In the genomic region with DNA sequence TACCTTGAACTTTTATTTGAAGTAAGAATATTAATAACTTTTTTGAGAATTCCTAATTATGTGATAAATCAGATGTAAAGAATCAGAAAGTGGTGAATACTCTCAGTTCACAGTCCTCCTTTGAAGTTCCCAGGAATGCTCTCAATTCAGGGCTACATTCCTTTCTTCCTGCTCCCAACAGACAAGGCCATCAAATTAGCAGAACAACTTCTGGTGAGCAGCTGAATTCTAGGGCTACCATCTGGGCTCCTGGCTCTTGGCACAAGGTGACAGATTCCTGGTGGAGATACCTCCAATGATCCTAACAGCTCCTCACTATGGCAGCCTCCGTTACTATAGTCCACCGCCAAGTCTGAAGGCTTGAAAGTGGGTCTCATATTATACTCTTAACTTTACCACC, we compare ENCODE assay signal across 17 cellular contexts. TPM values are rescaled to one million over a fixed set of nuclear protein-coding genes. Genes with fewer than 3 reads are reported as not detected.
DNase-seq lines count a peak whose midpoint lies in the region; ATAC-seq and TF ChIP-seq lines count a peak whose summit lies in the region.
"Had no signal": no experiment of that assay in that cellular context is flagged by ENCODE, and none has a peak within 500 bp of the region (broad histone marks: within the 10 kb centered on the region; RNA-seq: fewer than 3 reads in every experiment).

No MANE protein-coding gene starts in this region.

- H3K4me3 Mint-ChIP-seq in endodermal cell = no peak overlapping the region
- H3K4me3 Mint-ChIP-seq in T-helper 2 cell treated with Interferon-gamma antibody and Interleukin-4, amounts not matched to agents 5 μg/mL and 100 μg/mL, for 36 hours = no peak overlapping the region
- H3K4me3 Mint-ChIP-seq: CD4-positive, alpha-beta memory T cell; IgD-negative memory B cell had no signal

- no peak overlapping the region for H2AK5ac ChIP-seq in mesendoderm (ENCODE audit: low read length)

- H3K27me3 ChIP-seq in endodermal cell (ENCODE audit: control insufficient read depth, insufficient read depth, low read length, poor library complexity, severe bottlenecking) (no peaks in the 10 kb centered on the region), mesendoderm (ENCODE audit: insufficient read depth, low read length, poor library complexity) (no peaks in the 10 kb centered on the region)
- H3K27me3 ChIP-seq: BE2C had no signal

- no peak overlapping the region for H4K8ac ChIP-seq in mesendoderm (ENCODE audit: low read depth, low read length)

- no peak overlapping the region for H3K23ac ChIP-seq in mesendoderm (ENCODE audit: low read length)

- WGBS in endodermal cell (ENCODE audit: insufficient coverage in 1 of 2, insufficient read length in 1 of 2), 2 experiments = 92% methylated on average over 2 of the region's 2 CpGs; no CpG with 5 or more reads in 1 of the 2 experiments
- WGBS in mesendoderm (ENCODE audit: extremely low coverage, insufficient coverage, low lambda C conversion rate) = no CpG with 5 or more reads among the region's 2 CpGs

- no peaks in the 10 kb centered on the region for H3K79me2 ChIP-seq in mesendoderm (ENCODE audit: control insufficient read depth, insufficient read depth, low read length)

- no peaks in the 10 kb centered on the region for H3K4me1 ChIP-seq in endodermal cell (ENCODE audit: control insufficient read depth, insufficient read depth, low read length)
- no peaks in the 10 kb centered on the region for H3K4me1 ChIP-seq in mesendoderm (ENCODE audit: control insufficient read depth, low read depth, low read length)
- H3K4me1 ChIP-seq: BE2C, HAP-1 had no signal

- no peak overlapping the region for H3K4me2 ChIP-seq in mesendoderm (ENCODE audit: low read length)

- no peak for ATAC-seq in activated CD4-positive, CD25-positive, alpha-beta regulatory T cell treated with anti-CD3 and anti-CD28 coated beads, Interleukin-2, amount 50 U/mL, for 24 hours
- no peak for ATAC-seq in GM18511 (IDR thresholded peaks at IDR 0.05; ENCODE audit: unreplicated experiment)

- no peaks in the 10 kb centered on the region for H3K9me3 ChIP-seq in endodermal cell (ENCODE audit: control insufficient read depth, low read length)
- H3K9me3 ChIP-seq: BE2C, HAP-1 had no signal

- H3K9ac ChIP-seq in endodermal cell (ENCODE audit: extremely low read depth, low read length, poor library complexity, severe bottlenecking) = no peak overlapping the region
- no peak overlapping the region for H3K9ac ChIP-seq in mesendoderm (ENCODE audit: low read length)

- no peak overlapping the region for H4K5ac ChIP-seq in mesendoderm (ENCODE audit: low read length)

- no peak overlapping the region for H3K18ac ChIP-seq in mesendoderm (ENCODE audit: low read length)

- no peak overlapping the region for H2BK120ac ChIP-seq in mesendoderm (ENCODE audit: low read depth, low read length)

- no peak overlapping the region for H3K4ac ChIP-seq in mesendoderm (ENCODE audit: low read depth, low read length)

- H3K9me3 Mint-ChIP-seq in endodermal cell = no peaks in the 10 kb centered on the region
- H3K9me3 Mint-ChIP-seq in T-helper 2 cell treated with Interferon-gamma antibody and Interleukin-4, amounts not matched to agents 5 μg/mL and 100 μg/mL, for 36 hours = peaks cover 8% of the 10 kb centered on the region

- H3K36me3 ChIP-seq in endodermal cell (ENCODE audit: control insufficient read depth, insufficient read depth, low read length) = no peaks in the 10 kb centered on the region
- no peaks in the 10 kb centered on the region for H3K36me3 ChIP-seq in mesendoderm (ENCODE audit: control insufficient read depth, insufficient read depth, low read length)
- H3K36me3 ChIP-seq: BE2C, HAP-1 had no signal

- H3K4me3 ChIP-seq in endodermal cell (ENCODE audit: low read length) = no peak overlapping the region
- no peak overlapping the region for H3K4me3 ChIP-seq in mesendoderm (ENCODE audit: low read length)
- H3K4me3 ChIP-seq: HAP-1 had no signal

- H2BK5ac ChIP-seq in mesendoderm (ENCODE audit: low read length) = no peak overlapping the region

- no peak overlapping the region for H2BK15ac ChIP-seq in mesendoderm (replicated peaks; ENCODE audit: low read depth)

- peaks cover 15% of the 10 kb centered on the region for H3K27me3 Mint-ChIP-seq in endodermal cell (ENCODE audit: insufficient read depth)
- H3K27me3 Mint-ChIP-seq in T-helper 2 cell treated with Interferon-gamma antibody and Interleukin-4, amounts not matched to agents 5 μg/mL and 100 μg/mL, for 36 hours (ENCODE audit: low read depth) = peaks cover 33% of the 10 kb centered on the region

- no peak for TF ChIP-seq CTCF in endodermal cell (conservative IDR thresholded peaks at IDR 0.05)

- H3K27ac ChIP-seq in endodermal cell (ENCODE audit: low read depth, low read length) (no peak overlapping the region), mesendoderm (ENCODE audit: low read depth, low read length) (no peak overlapping the region)
- H3K27ac ChIP-seq: C4-2B had no signal

- DNase-seq in ELF-1 (ENCODE audit: low read depth, low spot score) (peak; percentile 42), NCI-H69 (lab: John Stamatoyannopoulos, UW) (peak; percentile 64), endodermal cell (peak; percentile 63), mesendoderm (peak; percentile 83), Ammon's horn (ENCODE audit: low spot score) (no peak)
- no peak for DNase-seq in T-helper 2 cell treated with Interferon-gamma antibody and Interleukin-4, amounts not matched to agents 5 μg/mL and 100 μg/mL, for 36 hours (ENCODE audit: low spot score)
- DNase-seq: BE2C; CD4-positive, alpha-beta memory T cell; DND-41; GF-D8; GOT3 had no signal

- no peak overlapping the region for H3K27ac Mint-ChIP-seq in endodermal cell
- H3K27ac Mint-ChIP-seq in T-helper 2 cell treated with Interferon-gamma antibody and Interleukin-4, amounts not matched to agents 5 μg/mL and 100 μg/mL, for 36 hours = no peak overlapping the region
- H3K27ac Mint-ChIP-seq: CD4-positive, alpha-beta memory T cell; IgD-negative memory B cell had no signal

- no peaks in the 10 kb centered on the region for H3K79me1 ChIP-seq in mesendoderm (ENCODE audit: low read length)

- no peaks in the 10 kb centered on the region for H3K36me3 Mint-ChIP-seq in endodermal cell (ENCODE audit: low read depth)
- no peaks in the 10 kb centered on the region for H3K36me3 Mint-ChIP-seq in T-helper 2 cell treated with Interferon-gamma antibody and Interleukin-4, amounts not matched to agents 5 μg/mL and 100 μg/mL, for 36 hours (ENCODE audit: low read depth)

- H3K56ac ChIP-seq in mesendoderm (ENCODE audit: low read length) = no peak overlapping the region

- H3K4me1 Mint-ChIP-seq in endodermal cell = no peaks in the 10 kb centered on the region
- peaks cover 4% of the 10 kb centered on the region for H3K4me1 Mint-ChIP-seq in T-helper 2 cell treated with Interferon-gamma antibody and Interleukin-4, amounts not matched to agents 5 μg/mL and 100 μg/mL, for 36 hours (ENCODE audit: low read depth)

RNA-seq across cellular contexts. Expression of gene OLA1, which starts 37.8 kb away (rescaled TPM):
- 100 to 1,000 TPM; 127 to 181 TPM for total RNA-seq in endodermal cell
- polyA plus RNA-seq in endodermal cell (2013, experiment 1 of 2) = 159 TPM
- polyA plus RNA-seq in endodermal cell (2013, experiment 2 of 2) = 163 TPM
- polyA plus RNA-seq in mesendoderm (2013, experiment 1 of 2) = 136 TPM
- polyA plus RNA-seq in mesendoderm (2013, experiment 2 of 2) = 147 TPM

RNA-seq across cellular contexts. Expression of gene SP9, which starts 48.6 kb away (rescaled TPM):
- not detected for total RNA-seq in endodermal cell
- polyA plus RNA-seq in endodermal cell (2013, experiment 1 of 2) = 2.8 TPM
- 1.6 TPM for polyA plus RNA-seq in endodermal cell (2013, experiment 2 of 2)
- 0.08 TPM for polyA plus RNA-seq in mesendoderm (2013, experiment 1 of 2)
- 0.15 TPM for polyA plus RNA-seq in mesendoderm (2013, experiment 2 of 2)
- total RNA-seq: CD4-positive, alpha-beta memory T cell; HT1080 had no signal
- polyA plus RNA-seq: CD4-positive, alpha-beta memory T cell; IgD-negative memory B cell had no signal

Comparison
In these comparisons a context has a peak if more than half of its experiments do, and no peak if none do; other contexts are left out.
1. DNase-seq: peak in ELF-1 (single experiment), NCI-H69 (single experiment), endodermal cell (single experiment) and mesendoderm (single experiment); none in T-helper 2 cell treated with Interferon-gamma antibody and Interleukin-4, amounts not matched to agents 5 μg/mL and 100 μg/mL, for 36 hours (single experiment) and Ammon's horn (single experiment).